1 cellular context compared by ENCODE assay signal in the genomic region with DNA sequence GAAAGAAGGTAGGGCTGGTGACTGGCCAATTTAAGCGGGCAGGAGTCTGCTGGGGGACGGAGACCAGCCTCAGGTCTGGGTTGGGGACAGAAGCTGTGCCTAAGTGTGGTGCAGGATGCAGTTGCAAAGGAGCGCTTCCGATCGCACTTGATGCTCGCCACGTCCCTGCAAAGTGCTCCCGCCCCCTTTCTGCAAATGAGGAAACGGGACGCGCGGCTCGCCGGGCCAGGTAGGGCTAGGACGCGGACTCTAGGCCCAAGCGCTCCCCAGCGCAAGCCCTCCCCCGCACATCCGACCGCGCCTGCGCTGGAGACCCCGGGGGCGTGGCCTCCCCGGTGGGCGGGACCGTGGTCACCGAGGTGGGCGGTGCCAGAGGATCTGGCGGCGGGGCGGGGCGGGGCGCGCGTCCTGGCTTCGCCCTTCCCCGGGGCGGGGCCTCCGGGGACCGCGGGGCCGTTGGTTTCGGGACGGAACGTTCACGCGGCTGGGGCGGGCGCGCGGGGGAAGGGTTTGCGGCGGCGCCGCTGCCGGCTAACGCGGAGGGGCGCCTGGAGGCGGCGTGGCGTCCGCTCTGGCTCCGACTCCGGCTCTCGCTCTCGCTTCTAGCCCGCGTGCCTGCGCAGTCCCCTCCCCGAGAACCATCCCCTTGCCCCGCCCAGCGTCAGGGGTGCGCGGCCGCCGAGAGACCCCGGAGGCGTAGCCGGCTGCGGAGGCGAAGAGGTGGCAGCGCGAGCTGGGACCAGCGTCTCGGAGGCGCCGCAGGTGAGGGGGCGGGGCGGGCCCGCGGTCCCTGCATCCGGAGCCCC.
TF ChIP-seq lines count a peak whose summit lies in the region.

A gene (plus strand): TSS at position 513 of the 806 bp plus-strand sequence. CDS start 12,446 bp downstream, outside the sequence.

TF ChIP-seq in HepG2, 621 proteins besides CTCF, POLR2A, EP300 and RAD21 (continued from another document and continues in another):
- TF ChIP-seq, protein P1, sequence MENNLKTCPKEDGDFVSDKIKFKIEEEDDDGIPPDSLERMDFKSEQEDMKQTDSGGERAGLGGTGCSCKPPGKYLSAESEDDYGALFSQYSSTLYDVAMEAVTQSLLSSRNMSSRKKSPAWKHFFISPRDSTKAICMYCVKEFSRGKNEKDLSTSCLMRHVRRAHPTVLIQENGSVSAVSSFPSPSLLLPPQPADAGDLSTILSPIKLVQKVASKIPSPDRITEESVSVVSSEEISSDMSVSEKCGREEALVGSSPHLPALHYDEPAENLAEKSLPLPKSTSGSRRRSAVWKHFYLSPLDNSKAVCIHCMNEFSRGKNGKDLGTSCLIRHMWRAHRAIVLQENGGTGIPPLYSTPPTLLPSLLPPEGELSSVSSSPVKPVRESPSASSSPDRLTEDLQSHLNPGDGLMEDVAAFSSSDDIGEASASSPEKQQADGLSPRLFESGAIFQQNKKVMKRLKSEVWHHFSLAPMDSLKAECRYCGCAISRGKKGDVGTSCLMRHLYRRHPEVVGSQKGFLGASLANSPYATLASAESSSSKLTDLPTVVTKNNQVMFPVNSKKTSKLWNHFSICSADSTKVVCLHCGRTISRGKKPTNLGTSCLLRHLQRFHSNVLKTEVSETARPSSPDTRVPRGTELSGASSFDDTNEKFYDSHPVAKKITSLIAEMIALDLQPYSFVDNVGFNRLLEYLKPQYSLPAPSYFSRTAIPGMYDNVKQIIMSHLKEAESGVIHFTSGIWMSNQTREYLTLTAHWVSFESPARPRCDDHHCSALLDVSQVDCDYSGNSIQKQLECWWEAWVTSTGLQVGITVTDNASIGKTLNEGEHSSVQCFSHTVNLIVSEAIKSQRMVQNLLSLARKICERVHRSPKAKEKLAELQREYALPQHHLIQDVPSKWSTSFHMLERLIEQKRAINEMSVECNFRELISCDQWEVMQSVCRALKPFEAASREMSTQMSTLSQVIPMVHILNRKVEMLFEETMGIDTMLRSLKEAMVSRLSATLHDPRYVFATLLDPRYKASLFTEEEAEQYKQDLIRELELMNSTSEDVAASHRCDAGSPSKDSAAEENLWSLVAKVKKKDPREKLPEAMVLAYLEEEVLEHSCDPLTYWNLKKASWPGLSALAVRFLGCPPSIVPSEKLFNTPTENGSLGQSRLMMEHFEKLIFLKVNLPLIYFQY (CRISPR knock-in tag; IDR thresholded peaks at IDR 0.05; ENCODE audit: borderline replicate concordance): peak; percentile 95; the same call in 1 of the 2 replicates
- TF ChIP-seq ZNF644 (CRISPR knock-in tag; IDR thresholded peaks at IDR 0.05; ENCODE audit: low read depth) (no peak), ZNF232 (CRISPR knock-in tag; IDR thresholded peaks at IDR 0.05; ENCODE audit: borderline replicate concordance) (no peak), ARNT2 (CRISPR knock-in tag; IDR thresholded peaks at IDR 0.05; ENCODE audit: low read depth) (no peak; the same call in 1 of the 2 replicates), ZNF333 (CRISPR knock-in tag; IDR thresholded peaks at IDR 0.05; ENCODE audit: borderline replicate concordance) (peak; percentile 76; the same call in 1 of the 2 replicates), MAZ (IDR thresholded peaks at IDR 0.05; ENCODE audit: borderline replicate concordance, low read depth, low read length) (peak; percentile 80), MAZ (CRISPR knock-in tag; IDR thresholded peaks at IDR 0.05; ENCODE audit: low read depth) (peak; percentile 92), ZFY (CRISPR knock-in tag; IDR thresholded peaks at IDR 0.05) (peak; percentile 95), ZNF670 (CRISPR knock-in tag; IDR thresholded peaks at IDR 0.05; ENCODE audit: borderline replicate concordance) (peak; percentile 76; the same call in 1 of the 2 replicates), NCOA1 (CRISPR knock-in tag; IDR thresholded peaks at IDR 0.05) (no peak), ZNF143 (CRISPR knock-in tag; IDR thresholded peaks at IDR 0.05) (no peak), TARDBP (CRISPR knock-in tag; IDR thresholded peaks at IDR 0.05) (peak; percentile 71), GPN1 (CRISPR knock-in tag; IDR thresholded peaks at IDR 0.05; ENCODE audit: borderline replicate concordance) (no peak), SAP130 (CRISPR knock-in tag; IDR thresholded peaks at IDR 0.05; ENCODE audit: low read depth) (peak; percentile 83), ZNF260 (CRISPR knock-in tag; IDR thresholded peaks at IDR 0.05; ENCODE audit: borderline replicate concordance, low read depth) (no peak), SMC3 (IDR thresholded peaks at IDR 0.05; ENCODE audit: low read length) (no peak), ZC3H13 (CRISPR knock-in tag; IDR thresholded peaks at IDR 0.05) (peak; percentile 73; the same call in 1 of the 2 replicates), SOX13 (IDR thresholded peaks at IDR 0.05) (no peak), SOX13 (CRISPR knock-in tag; conservative IDR thresholded peaks at IDR 0.05 in 1 of 2, IDR thresholded peaks at IDR 0.05 in 1 of 2) (no peak), GATAD1 (CRISPR knock-in tag; IDR thresholded peaks at IDR 0.05) (peak; percentile 86), SATB2 (CRISPR knock-in tag; IDR thresholded peaks at IDR 0.05) (0 out of 2 replicates have a peak, but pooled peaks have one; percentile 15), FOXM1 (CRISPR knock-in tag; IDR thresholded peaks at IDR 0.05) (no peak), SIN3A (IDR thresholded peaks at IDR 0.05; ENCODE audit: borderline replicate concordance, low read depth, low read length) (peak; percentile 66; the same call in 1 of the 2 replicates), GLI4 (CRISPR knock-in tag; IDR thresholded peaks at IDR 0.05; ENCODE audit: borderline replicate concordance) (no peak), ZNF446 (CRISPR knock-in tag; IDR thresholded peaks at IDR 0.05) (peak; percentile 53; the same call in 1 of the 2 replicates), ZNF329 (CRISPR knock-in tag; IDR thresholded peaks at IDR 0.05; ENCODE audit: low read depth) (peak; percentile 34; the same call in 1 of the 2 replicates), KAT2B (IDR thresholded peaks at IDR 0.05; ENCODE audit: borderline replicate concordance, low read depth, low read length) (no peak), YEATS2 (CRISPR knock-in tag; IDR thresholded peaks at IDR 0.05; ENCODE audit: borderline replicate concordance) (peak; percentile 38; the same call in 1 of the 2 replicates), POLR2AphosphoS2 (IDR thresholded peaks at IDR 0.05; ENCODE audit: low read depth, low read length) (no peak), ZNF781 (CRISPR knock-in tag; IDR thresholded peaks at IDR 0.05; ENCODE audit: borderline replicate concordance, not compliant biosample characterization) (no peak), NONO (IDR thresholded peaks at IDR 0.05) (no peak), NONO (CRISPR knock-in tag; conservative IDR thresholded peaks at IDR 0.05) (peak; percentile 91), SETDB1 (CRISPR knock-in tag; IDR thresholded peaks at IDR 0.05; ENCODE audit: borderline replicate concordance) (no peak), TBX3 (IDR thresholded peaks at IDR 0.05; ENCODE audit: borderline replicate concordance) (no peak), ZNF430 (CRISPR knock-in tag; IDR thresholded peaks at IDR 0.05) (no peak), ZBTB38 (CRISPR knock-in tag; IDR thresholded peaks at IDR 0.05) (peak; percentile 77), RORA (CRISPR knock-in tag; IDR thresholded peaks at IDR 0.05) (no peak), ZKSCAN8 (CRISPR knock-in tag; IDR thresholded peaks at IDR 0.05; ENCODE audit: borderline replicate concordance) (no peak)
- TF ChIP-seq, protein P2, sequence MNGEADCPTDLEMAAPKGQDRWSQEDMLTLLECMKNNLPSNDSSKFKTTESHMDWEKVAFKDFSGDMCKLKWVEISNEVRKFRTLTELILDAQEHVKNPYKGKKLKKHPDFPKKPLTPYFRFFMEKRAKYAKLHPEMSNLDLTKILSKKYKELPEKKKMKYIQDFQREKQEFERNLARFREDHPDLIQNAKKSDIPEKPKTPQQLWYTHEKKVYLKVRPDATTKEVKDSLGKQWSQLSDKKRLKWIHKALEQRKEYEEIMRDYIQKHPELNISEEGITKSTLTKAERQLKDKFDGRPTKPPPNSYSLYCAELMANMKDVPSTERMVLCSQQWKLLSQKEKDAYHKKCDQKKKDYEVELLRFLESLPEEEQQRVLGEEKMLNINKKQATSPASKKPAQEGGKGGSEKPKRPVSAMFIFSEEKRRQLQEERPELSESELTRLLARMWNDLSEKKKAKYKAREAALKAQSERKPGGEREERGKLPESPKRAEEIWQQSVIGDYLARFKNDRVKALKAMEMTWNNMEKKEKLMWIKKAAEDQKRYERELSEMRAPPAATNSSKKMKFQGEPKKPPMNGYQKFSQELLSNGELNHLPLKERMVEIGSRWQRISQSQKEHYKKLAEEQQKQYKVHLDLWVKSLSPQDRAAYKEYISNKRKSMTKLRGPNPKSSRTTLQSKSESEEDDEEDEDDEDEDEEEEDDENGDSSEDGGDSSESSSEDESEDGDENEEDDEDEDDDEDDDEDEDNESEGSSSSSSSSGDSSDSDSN (CRISPR knock-in tag; IDR thresholded peaks at IDR 0.05): peak; percentile 89
- TF ChIP-seq, protein P3, sequence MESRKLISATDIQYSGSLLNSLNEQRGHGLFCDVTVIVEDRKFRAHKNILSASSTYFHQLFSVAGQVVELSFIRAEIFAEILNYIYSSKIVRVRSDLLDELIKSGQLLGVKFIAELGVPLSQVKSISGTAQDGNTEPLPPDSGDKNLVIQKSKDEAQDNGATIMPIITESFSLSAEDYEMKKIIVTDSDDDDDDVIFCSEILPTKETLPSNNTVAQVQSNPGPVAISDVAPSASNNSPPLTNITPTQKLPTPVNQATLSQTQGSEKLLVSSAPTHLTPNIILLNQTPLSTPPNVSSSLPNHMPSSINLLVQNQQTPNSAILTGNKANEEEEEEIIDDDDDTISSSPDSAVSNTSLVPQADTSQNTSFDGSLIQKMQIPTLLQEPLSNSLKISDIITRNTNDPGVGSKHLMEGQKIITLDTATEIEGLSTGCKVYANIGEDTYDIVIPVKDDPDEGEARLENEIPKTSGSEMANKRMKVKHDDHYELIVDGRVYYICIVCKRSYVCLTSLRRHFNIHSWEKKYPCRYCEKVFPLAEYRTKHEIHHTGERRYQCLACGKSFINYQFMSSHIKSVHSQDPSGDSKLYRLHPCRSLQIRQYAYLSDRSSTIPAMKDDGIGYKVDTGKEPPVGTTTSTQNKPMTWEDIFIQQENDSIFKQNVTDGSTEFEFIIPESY (CRISPR knock-in tag; IDR thresholded peaks at IDR 0.05): peak; percentile 7; the same call in 1 of the 2 replicates
- TF ChIP-seq, protein P4, sequence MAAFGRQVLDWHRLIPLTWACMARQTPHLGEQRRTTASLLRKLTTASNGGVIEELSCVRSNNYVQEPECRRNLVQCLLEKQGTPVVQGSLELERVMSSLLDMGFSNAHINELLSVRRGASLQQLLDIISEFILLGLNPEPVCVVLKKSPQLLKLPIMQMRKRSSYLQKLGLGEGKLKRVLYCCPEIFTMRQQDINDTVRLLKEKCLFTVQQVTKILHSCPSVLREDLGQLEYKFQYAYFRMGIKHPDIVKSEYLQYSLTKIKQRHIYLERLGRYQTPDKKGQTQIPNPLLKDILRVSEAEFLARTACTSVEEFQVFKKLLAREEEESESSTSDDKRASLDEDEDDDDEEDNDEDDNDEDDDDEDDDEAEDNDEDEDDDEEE (CRISPR knock-in tag; IDR thresholded peaks at IDR 0.05): no peak
- TF ChIP-seq, protein P5, sequence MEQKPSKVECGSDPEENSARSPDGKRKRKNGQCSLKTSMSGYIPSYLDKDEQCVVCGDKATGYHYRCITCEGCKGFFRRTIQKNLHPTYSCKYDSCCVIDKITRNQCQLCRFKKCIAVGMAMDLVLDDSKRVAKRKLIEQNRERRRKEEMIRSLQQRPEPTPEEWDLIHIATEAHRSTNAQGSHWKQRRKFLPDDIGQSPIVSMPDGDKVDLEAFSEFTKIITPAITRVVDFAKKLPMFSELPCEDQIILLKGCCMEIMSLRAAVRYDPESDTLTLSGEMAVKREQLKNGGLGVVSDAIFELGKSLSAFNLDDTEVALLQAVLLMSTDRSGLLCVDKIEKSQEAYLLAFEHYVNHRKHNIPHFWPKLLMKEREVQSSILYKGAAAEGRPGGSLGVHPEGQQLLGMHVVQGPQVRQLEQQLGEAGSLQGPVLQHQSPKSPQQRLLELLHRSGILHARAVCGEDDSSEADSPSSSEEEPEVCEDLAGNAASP (CRISPR knock-in tag; IDR thresholded peaks at IDR 0.05; ENCODE audit: borderline replicate concordance): peak; percentile 11; the same call in 1 of the 2 replicates
- TF ChIP-seq, protein P6, sequence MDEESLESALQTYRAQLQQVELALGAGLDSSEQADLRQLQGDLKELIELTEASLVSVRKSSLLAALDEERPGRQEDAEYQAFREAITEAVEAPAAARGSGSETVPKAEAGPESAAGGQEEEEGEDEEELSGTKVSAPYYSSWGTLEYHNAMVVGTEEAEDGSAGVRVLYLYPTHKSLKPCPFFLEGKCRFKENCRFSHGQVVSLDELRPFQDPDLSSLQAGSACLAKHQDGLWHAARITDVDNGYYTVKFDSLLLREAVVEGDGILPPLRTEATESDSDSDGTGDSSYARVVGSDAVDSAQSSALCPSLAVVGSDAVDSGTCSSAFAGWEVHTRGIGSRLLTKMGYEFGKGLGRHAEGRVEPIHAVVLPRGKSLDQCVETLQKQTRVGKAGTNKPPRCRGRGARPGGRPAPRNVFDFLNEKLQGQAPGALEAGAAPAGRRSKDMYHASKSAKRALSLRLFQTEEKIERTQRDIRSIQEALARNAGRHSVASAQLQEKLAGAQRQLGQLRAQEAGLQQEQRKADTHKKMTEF (CRISPR knock-in tag; IDR thresholded peaks at IDR 0.05): peak; percentile 73
